Comparison of ENCODE assay signal across 8 cellular contexts in the genomic region with DNA sequence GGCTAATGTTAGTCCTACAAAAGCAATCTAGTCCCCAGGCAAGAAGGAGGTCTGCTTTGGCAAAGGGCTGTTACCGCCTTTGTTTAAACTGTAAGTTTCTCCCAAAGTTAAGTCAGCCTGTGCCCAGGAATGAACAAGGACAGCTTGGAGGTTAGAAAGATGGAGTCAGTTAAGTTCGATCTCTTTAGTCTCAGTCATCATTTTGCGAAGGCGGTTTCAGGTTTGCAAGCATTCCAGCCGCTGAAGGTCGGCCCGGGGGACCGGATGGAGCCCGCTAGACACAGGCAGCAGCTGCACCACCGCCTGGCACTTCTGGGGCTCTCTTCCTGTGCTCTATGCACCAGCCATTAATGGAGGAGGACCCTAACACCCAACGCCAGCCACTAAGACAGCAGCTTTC.
A peak's percentile ranks its signal among the peaks of the same experiment; 100 is the strongest.
DNase-seq lines count a peak whose midpoint lies in the region; ATAC-seq lines count a peak whose summit lies in the region.
"Had no signal": no experiment of that assay in that cellular context is flagged by ENCODE, and none has a peak within 500 bp of the region (broad histone marks: within the 10 kb centered on the region; RNA-seq: fewer than 3 reads in every experiment).

No MANE protein-coding gene starts in this region.

- no peak for DNase-seq in activated CD4-positive, alpha-beta memory T cell treated with anti-CD3 and anti-CD28 coated beads, Interleukin-2, amount 10 ng/mL, durations not matched to agents 7 days and 5 days
- no peak for DNase-seq in NOMO-1 treated with DMSO at 0.1 percent for 48 hours (lab: John Stamatoyannopoulos, UW; ENCODE audit: unreplicated experiment)
- DNase-seq: NCI-H1930 had no signal

- H3K27ac ChIP-seq in HUES48 (ENCODE audit: low read depth, low read length) (peak overlapping the region; percentile 92), iPS-20b (ENCODE audit: low read length) (peak overlapping the region; percentile 29), skeletal muscle tissue (ENCODE audit: low read depth, low read length) (peak overlapping the region; percentile 81)

- H3K4me3 Mint-ChIP-seq in activated CD4-positive, alpha-beta memory T cell treated with anti-CD3 and anti-CD28 coated beads, Interleukin-2, amount 10 ng/mL, durations not matched to agents 7 days and 5 days, result peak overlapping the region; percentile 18

- H3K9ac ChIP-seq in HUES48 (ENCODE audit: low read depth, low read length), result no peak overlapping the region
- peak overlapping the region; percentile 60; the same call in 1 of the 2 replicates for H3K9ac ChIP-seq in iPS-20b (ENCODE audit: low read depth, low read length)
- H3K9ac ChIP-seq in skeletal muscle tissue (ENCODE audit: low read depth in 1 of 3, low read length in 3 of 3), result no peak overlapping the region

- H3K9me3 ChIP-seq in HUES48 (ENCODE audit: control insufficient read depth, insufficient read depth, low read length) (no peaks in the 10 kb centered on the region), iPS-20b (ENCODE audit: insufficient read depth, low read depth, low read length) (no peaks in the 10 kb centered on the region), skeletal muscle tissue (ENCODE audit: control insufficient read depth in 3 of 3, low read length in 3 of 3) (no peaks in the 10 kb centered on the region)

- H3K4me1 ChIP-seq in HUES48 (ENCODE audit: control insufficient read depth, insufficient read depth, low read length), result peaks cover 52% of the 10 kb centered on the region
- H3K4me1 ChIP-seq in iPS-20b (ENCODE audit: insufficient read depth, low read length), result peaks cover 37% of the 10 kb centered on the region
- peaks cover 65 to 84% (median 68%) of the 10 kb centered on the region in 3 donors for H3K4me1 ChIP-seq in skeletal muscle tissue (ENCODE audit: control insufficient read depth in 3 of 3, insufficient read depth in 3 of 3, low read length in 3 of 3)

- H3K9me3 Mint-ChIP-seq in activated CD4-positive, alpha-beta memory T cell treated with anti-CD3 and anti-CD28 coated beads, Interleukin-2, amount 10 ng/mL, durations not matched to agents 7 days and 5 days, result no peaks in the 10 kb centered on the region

- H3K27ac Mint-ChIP-seq in activated CD4-positive, alpha-beta memory T cell treated with anti-CD3 and anti-CD28 coated beads, Interleukin-2, amount 10 ng/mL, durations not matched to agents 7 days and 5 days, result peak overlapping the region; percentile 90

- POLR2A ChIA-PET in activated CD4-positive, alpha-beta memory T cell treated with anti-CD3 and anti-CD28 coated beads, Interleukin-2, amount 10 ng/mL, durations not matched to agents 7 days and 5 days (lab: Charles Lee), result interaction anchor here (0.8 to 3.0 kb wide), 16 partner anchors 9 to 168 kb away, joined by 3 to 24 read pairs (median 6); partner anchors contain the start of gene STK24

- H3K36me3 ChIP-seq in HUES48 (ENCODE audit: control insufficient read depth, insufficient read depth, low read length), result no peaks in the 10 kb centered on the region
- peaks cover 10% of the 10 kb centered on the region for H3K36me3 ChIP-seq in iPS-20b (ENCODE audit: insufficient read depth, low read depth, low read length)
- no peaks in the 10 kb centered on the region for H3K36me3 ChIP-seq in skeletal muscle tissue (ENCODE audit: control insufficient read depth in 3 of 3, insufficient read depth in 3 of 3, low read length in 3 of 3)

- H3K4me1 Mint-ChIP-seq in activated CD4-positive, alpha-beta memory T cell treated with anti-CD3 and anti-CD28 coated beads, Interleukin-2, amount 10 ng/mL, durations not matched to agents 7 days and 5 days, result peaks cover 93% of the 10 kb centered on the region

- CTCF ChIA-PET in activated CD4-positive, alpha-beta memory T cell treated with anti-CD3 and anti-CD28 coated beads, Interleukin-2, amount 10 ng/mL, durations not matched to agents 7 days and 5 days (lab: Charles Lee), result interaction anchor here (1.0 to 4.6 kb wide), 11 partner anchors 10 to 168 kb away, joined by 3 to 19 read pairs (median 5); no protein-coding TSS in a partner anchor

- no peak overlapping the region for H3K4me3 ChIP-seq in HUES48 (ENCODE audit: low read depth, low read length)
- no peak overlapping the region for H3K4me3 ChIP-seq in iPS-20b (ENCODE audit: low read length)
- no peak overlapping the region for H3K4me3 ChIP-seq in skeletal muscle tissue (ENCODE audit: low read length in 3 of 3)

- peaks cover 29% of the 10 kb centered on the region for H3K36me3 Mint-ChIP-seq in activated CD4-positive, alpha-beta memory T cell treated with anti-CD3 and anti-CD28 coated beads, Interleukin-2, amount 10 ng/mL, durations not matched to agents 7 days and 5 days (ENCODE audit: low read depth)

- ATAC-seq in HG03159 (IDR thresholded peaks at IDR 0.05; ENCODE audit: unreplicated experiment) (no peak), esophagus mucosa (no peak)

- H3K27me3 ChIP-seq in HUES48 (ENCODE audit: control insufficient read depth, insufficient read depth, low read length), result no peaks in the 10 kb centered on the region
- H3K27me3 ChIP-seq in iPS-20b (ENCODE audit: insufficient read depth, low read length), result no peaks in the 10 kb centered on the region
- no peaks in the 10 kb centered on the region for H3K27me3 ChIP-seq in skeletal muscle tissue (ENCODE audit: control insufficient read depth in 3 of 3, insufficient read depth in 3 of 3, low read length in 3 of 3)

- no peaks in the 10 kb centered on the region for H3K27me3 Mint-ChIP-seq in activated CD4-positive, alpha-beta memory T cell treated with anti-CD3 and anti-CD28 coated beads, Interleukin-2, amount 10 ng/mL, durations not matched to agents 7 days and 5 days

Comparison
In these comparisons a context has a peak if more than half of its experiments do, and no peak if none do; other contexts are left out.
1. H3K27ac ChIP-seq: peak in every context shown above with its lines; median percentile 92 in HUES48; 81 in skeletal muscle tissue; 29 in iPS-20b.